ENCODE assay signal across 29 cellular contexts in genomic region chr12:124658302-124658701, GRCh38.
"Had no signal": no experiment of that assay in that cellular context is flagged by ENCODE, and none has a peak within 500 bp of the region (broad histone marks: within the 10 kb centered on the region; RNA-seq: fewer than 3 reads in every experiment).

No MANE protein-coding gene starts in this region.

- H3K4me1 ChIP-seq: prostate gland had no signal

- H3K9me3 ChIP-seq: left lung, lower lobe of right lung, pancreas, prostate gland, stomach, testis, thyroid gland, transverse colon, upper lobe of left lung, vagina had no signal

- H3K4me3 Mint-ChIP-seq: mesothelial cell of epicardium; naive B cell; natural killer cell; stimulated activated naive B cell treated with anti-CD40 and anti-IgM and Interleukin-4, amounts not matched to agents 10 μg/mL and 1 μg/mL and 100 μg/mL, for 72 hours had no signal

- FAIRE-seq: keratinocyte, pancreas had no signal

- H3K27me3 ChIP-seq: hepatocyte, left lung, pancreas, stomach, testis, thyroid gland, transverse colon, upper lobe of left lung, vagina had no signal

- H3K4me1 Mint-ChIP-seq: naive B cell, natural killer cell had no signal

- H3K36me3 Mint-ChIP-seq: mesothelial cell of epicardium; natural killer cell; stimulated activated naive B cell treated with anti-CD40 and anti-IgM and Interleukin-4, amounts not matched to agents 10 μg/mL and 1 μg/mL and 100 μg/mL, for 72 hours had no signal

- H3K4me3 ChIP-seq: hepatocyte, left lung, lower lobe of right lung, pancreas, prostate gland, skin epidermis, stomach, testis, thyroid gland, transverse colon, upper lobe of left lung, vagina had no signal

- H3K9me3 Mint-ChIP-seq: natural killer cell had no signal

- H3K36me3 ChIP-seq: left lung, lower lobe of right lung, pancreas, prostate gland, stomach, thyroid gland, transverse colon, upper lobe of left lung, vagina had no signal

- H2AFZ ChIP-seq: hepatocyte had no signal

- H3K27ac ChIP-seq: hepatocyte, left lung, lower lobe of right lung, pancreas, prostate gland, skin epidermis, stomach, testis, thyroid gland, transverse colon, upper lobe of left lung, vagina had no signal

- DNase-seq: left colon; left lung; lower lobe of right lung; mammary epithelial cell; mesendoderm; naive B cell; natural killer cell; nucleus accumbens; pancreas; retina; stimulated activated CD4-positive, alpha-beta T cell treated with anti-CD3 and anti-CD28 coated beads, Interleukin-12 subunit alpha, Interleukin-12 subunit beta, amount 100 ng/mL, for 4 hours; stimulated activated CD4-positive, alpha-beta T cell treated with anti-CD3 and anti-CD28 coated beads, Interleukin-15, amount 100 ng/mL, for 24 hours; stimulated activated CD4-positive, alpha-beta T cell treated with anti-CD3 and anti-CD28 coated beads, Interleukin-2, amount 100 ng/mL, for 24 hours; stimulated activated CD4-positive, alpha-beta T cell treated with anti-CD3 and anti-CD28 coated beads, Interleukin-4, amount 100 ng/mL, for 1 hour; stimulated activated naive B cell treated with anti-CD40 and anti-IgM and Interleukin-4, amounts not matched to agents 10 μg/mL and 1 μg/mL and 100 μg/mL, for 72 hours; stimulated activated naive CD8-positive, alpha-beta T cell treated with anti-CD3 and anti-CD28 coated beads, Interleukin-15, Interleukin-2, amounts not matched to agents 100 U/mL and 50 U/mL, for 24 hours; stomach; testis; transverse colon; upper lobe of left lung had no signal

- H3K79me2 ChIP-seq: hepatocyte had no signal

- H3K27ac Mint-ChIP-seq: mesothelial cell of epicardium, naive B cell, natural killer cell had no signal

- H3K4me2 ChIP-seq: hepatocyte had no signal

- ATAC-seq: left colon; left lung; lower lobe of right lung; natural killer cell; pancreas; right cardiac atrium; sciatic nerve; stimulated activated naive B cell treated with anti-CD40 and anti-IgM and Interleukin-4, amounts not matched to agents 10 μg/mL and 1 μg/mL and 100 μg/mL, for 72 hours; stimulated activated naive CD8-positive, alpha-beta T cell treated with anti-CD3 and anti-CD28 coated beads, Interleukin-15, Interleukin-2, amounts not matched to agents 100 U/mL and 50 U/mL, for 24 hours had no signal
